ENCODE assay signal across 23 cellular contexts in the genomic region with DNA sequence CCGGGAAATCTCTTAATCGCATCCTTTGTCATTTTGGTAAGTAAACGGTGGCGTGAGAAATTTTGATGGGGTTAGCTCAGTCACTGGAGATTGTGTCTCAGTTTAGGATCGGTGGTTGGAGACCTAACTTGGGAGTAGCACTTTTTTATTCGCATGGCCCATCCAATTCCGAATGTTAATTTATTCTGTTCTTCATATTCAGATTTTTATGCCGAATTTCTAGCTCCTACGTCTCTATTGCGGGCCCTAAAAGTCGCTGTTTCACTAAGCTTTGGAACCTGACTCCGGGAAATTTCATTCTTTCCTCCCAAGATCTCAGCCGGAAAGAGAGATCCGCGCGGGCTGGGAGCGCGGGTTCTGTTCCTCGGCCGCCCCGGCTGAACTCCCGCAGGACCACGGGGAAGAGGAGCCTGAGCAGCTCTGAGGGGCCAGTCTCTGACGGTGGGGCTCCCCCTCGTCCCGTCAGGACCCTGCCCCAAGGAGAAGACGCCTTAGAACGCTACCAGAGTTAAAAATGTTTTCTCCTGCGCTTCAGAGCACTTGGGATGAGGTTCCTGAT.
"Had no signal": no experiment of that assay in that cellular context is flagged by ENCODE, and none has a peak within 500 bp of the region (broad histone marks: within the 10 kb centered on the region; RNA-seq: fewer than 3 reads in every experiment).

No MANE protein-coding gene starts in this region.

- H3K4me1 ChIP-seq: foreskin keratinocyte, left ventricle myocardium inferior, lower lobe of right lung, neural progenitor cell, stomach, transverse colon had no signal

- H3K9me3 ChIP-seq: left ventricle myocardium inferior, lower lobe of right lung, ovary, stomach, thoracic aorta, transverse colon had no signal

- H3K4me2 ChIP-seq: hepatocyte, neural progenitor cell had no signal

- H2AFZ ChIP-seq: hepatocyte, neural progenitor cell had no signal

- DNase-seq: effector CD4-positive, alpha-beta T cell; endodermal cell; head of caudate nucleus; kidney; left cardiac atrium; left ventricle myocardium inferior; lower lobe of right lung; midbrain; nucleus accumbens; ovary; right cardiac atrium; small intestine; stimulated activated CD4-positive, alpha-beta T cell treated with anti-CD3 and anti-CD28 coated beads, Interleukin-12 subunit alpha, Interleukin-12 subunit beta, amount 100 ng/mL, for 4 hours; stimulated activated naive CD4-positive, alpha-beta T cell; stomach; substantia nigra; transverse colon had no signal

- H3K4me3 ChIP-seq: coronary artery, hepatocyte, left ventricle myocardium inferior, lower lobe of right lung, neural progenitor cell, ovary, stomach, thoracic aorta, transverse colon had no signal

- H3K27ac ChIP-seq: coronary artery, foreskin keratinocyte, hepatocyte, left ventricle myocardium inferior, lower lobe of right lung, neural progenitor cell, ovary, stomach, thoracic aorta, transverse colon had no signal

- H3K36me3 ChIP-seq: left ventricle myocardium inferior, lower lobe of right lung, neural progenitor cell, ovary, stomach, thoracic aorta, transverse colon had no signal

- H3K9ac ChIP-seq: neural progenitor cell had no signal

- ATAC-seq: left cardiac atrium; lower lobe of right lung; natural killer cell treated with Interleukin-12 subunit alpha and Interleukin-12 subunit beta and Interleukin-15 and Interleukin-18, amount 100 ng/mL, for 72 hours; right cardiac atrium had no signal

- H3K79me2 ChIP-seq: hepatocyte had no signal

- H3K27me3 ChIP-seq: hepatocyte, neural progenitor cell, ovary had no signal
